Comparison of ENCODE assay signal across 13 cellular contexts in the genomic region with DNA sequence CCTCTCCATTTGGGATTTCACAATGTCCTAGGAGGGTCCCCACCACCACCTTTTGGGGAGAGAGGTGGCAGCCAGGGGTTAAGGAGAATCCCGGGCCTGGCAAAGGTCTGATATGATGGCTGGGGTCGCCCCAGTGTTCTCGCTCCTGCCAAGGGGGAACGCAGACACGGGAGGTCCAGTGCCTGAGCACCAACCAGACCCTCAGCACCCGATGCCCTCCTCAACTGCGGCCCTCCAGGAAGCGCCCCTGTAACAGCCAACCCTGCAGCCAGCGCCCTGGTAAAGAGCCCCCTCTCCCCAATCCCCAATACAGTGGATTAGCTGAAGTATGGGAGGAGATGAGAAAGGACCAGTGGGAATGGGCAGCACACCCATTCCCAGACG. TPM values are rescaled to one million over a fixed set of nuclear protein-coding genes. Genes with fewer than 3 reads are reported as not detected.
DNase-seq lines count a peak whose midpoint lies in the region; ATAC-seq and TF ChIP-seq lines count a peak whose summit lies in the region.
"Had no signal": no experiment of that assay in that cellular context is flagged by ENCODE, and none has a peak within 500 bp of the region (broad histone marks: within the 10 kb centered on the region; RNA-seq: fewer than 3 reads in every experiment).

No MANE protein-coding gene starts in this region.

- no peak overlapping the region for H3K4ac ChIP-seq in IMR-90 (ENCODE audit: low read depth, low read length)

- peaks cover 21% of the 10 kb centered on the region for H4K20me1 ChIP-seq in IMR-90 (ENCODE audit: insufficient read depth, low read length)
- peaks cover 6% of the 10 kb centered on the region; the same call in 1 of the 2 replicates for H4K20me1 ChIP-seq in SK-N-SH (ENCODE audit: insufficient read depth)

- H3K9ac ChIP-seq in IMR-90 (ENCODE audit: low read depth, low read length) (no peak overlapping the region), SK-N-SH (no peak overlapping the region)

- H4K8ac ChIP-seq in IMR-90 (ENCODE audit: low read depth in 2 of 2, low read length in 2 of 2) = no peak overlapping the region

- H3K27me3 ChIP-seq in IMR-90 (ENCODE audit: control insufficient read depth, insufficient read depth, low read length) (no peaks in the 10 kb centered on the region), left lung (no peaks in the 10 kb centered on the region), SJCRH30 (no peaks in the 10 kb centered on the region), SK-N-SH (ENCODE audit: insufficient read depth) (no peaks in the 10 kb centered on the region)

- CTCF ChIA-PET in IMR-90 (lab: Yijun Ruan, JAX) (interaction anchor here (0.7 to 2.1 kb wide), 3 partner anchors 61 to 133 kb away, joined by 4 to 7 read pairs (median 5); a partner anchor contains a TSS), SK-N-SH (lab: Yijun Ruan, JAX) (interaction anchor here (0.7 to 6.2 kb wide), 24 partner anchors 10 to 447 kb away, joined by 3 to 142 read pairs (median 5); a partner anchor contains a TSS)

- H4K91ac ChIP-seq in IMR-90 (ENCODE audit: insufficient read depth, low read depth, low read length) = no peak overlapping the region

- peaks cover 55% of the 10 kb centered on the region for H3K79me2 ChIP-seq in SK-N-SH (ENCODE audit: insufficient read depth)

- H3K56ac ChIP-seq in IMR-90 (ENCODE audit: extremely low read depth, insufficient read depth, low read length) = no peak overlapping the region

- H3K27ac Mint-ChIP-seq in activated T-helper 17 cell treated with anti-CD3 and anti-CD28 coated beads, Interleukin-2, amount 50 U/mL, for 72 hours = peak overlapping the region; percentile 95

- H2AFZ ChIP-seq in IMR-90 (replicated peaks; ENCODE audit: low read length, poor library complexity) (peak overlapping the region; percentile 16), SK-N-SH (ENCODE audit: low read depth) (no peak overlapping the region)

- intact Hi-C loops in IMR-90 (cut with micrococcal nuclease) (loop anchor here (5.0 to 10.0 kb wide), 6 partner anchors 72 to 445 kb away; a partner anchor contains a TSS), left lung (cut with DNase I) (loop anchor here in 1 of 2 donors (5.0 kb wide), 1 partner anchor 63 kb away; no protein-coding TSS in a partner anchor)

- H3K4me2 ChIP-seq in IMR-90 (ENCODE audit: low read depth, low read length) (no peak overlapping the region), SK-N-SH (no peak overlapping the region)

- H3K9me3 ChIP-seq in IMR-90 (ENCODE audit: control insufficient read depth, insufficient read depth, low read length) (no peaks in the 10 kb centered on the region), left lung (no peaks in the 10 kb centered on the region), SJCRH30 (replicated peaks) (no peaks in the 10 kb centered on the region), SK-N-SH (no peaks in the 10 kb centered on the region)

- H3K9me2 ChIP-seq in SK-N-SH = no peaks in the 10 kb centered on the region

- H4K5ac ChIP-seq in IMR-90 (ENCODE audit: low read depth, low read length) = no peak overlapping the region

- no peak overlapping the region for H2BK15ac ChIP-seq in IMR-90 (ENCODE audit: low read depth, low read length)

- DNase-seq in IMR-90 (no peak), left lung (no peak), HCEC 1CT (no peak), SJCRH30 (no peak), SK-N-SH (no peak)
- DNase-seq: NCI-H2081 treated with DMSO at 0.1 percent for 48 hours had no signal

- H3K23ac ChIP-seq in IMR-90 (ENCODE audit: low read depth, low read length) = no peak overlapping the region

- peaks cover 37% of the 10 kb centered on the region for H3K4me1 Mint-ChIP-seq in activated T-helper 17 cell treated with anti-CD3 and anti-CD28 coated beads, Interleukin-2, amount 50 U/mL, for 72 hours

- POLR2A ChIA-PET in IMR-90 (lab: Charles Lee; ENCODE audit: unreplicated experiment) = no interaction called here
- POLR2A ChIA-PET in SK-N-SH (lab: Yijun Ruan, JAX) = no interaction called here

- H2BK120ac ChIP-seq in IMR-90 (ENCODE audit: low read depth, low read length) = no peak overlapping the region

- H3K18ac ChIP-seq in IMR-90 (ENCODE audit: low read depth, low read length) = no peak overlapping the region

- no peak overlapping the region for H2BK20ac ChIP-seq in IMR-90 (ENCODE audit: low read depth, low read length)

- peaks cover 31% of the 10 kb centered on the region for H3F3A ChIP-seq in SK-N-SH (replicated peaks; ENCODE audit: insufficient read depth)

- WGBS in IMR-90 (ENCODE audit: extremely low coverage in 2 of 2, insufficient read length in 1 of 2), 2 experiments = 86% methylated on average over 2 of the region's 10 CpGs; no CpG with 5 or more reads in 1 of the 2 experiments
- WGBS in SK-N-SH (ENCODE audit: low lambda C conversion rate) = 89% methylated on average over 3 of the region's 10 CpGs

- no peak overlapping the region for H3K4me3 ChIP-seq in IMR-90 (ENCODE audit: insufficient read depth, low read depth, low read length)
- peak overlapping the region in 1 of 2 donors; percentile 50 for H3K4me3 ChIP-seq in left lung
- no peak overlapping the region for H3K4me3 ChIP-seq in skin epidermis
- no peak overlapping the region for H3K4me3 ChIP-seq in SJCRH30
- H3K4me3 ChIP-seq in SK-N-SH (ENCODE audit: low read depth in 2 of 2, low read length in 1 of 2) = no peak overlapping the region

- no peak overlapping the region for H3K14ac ChIP-seq in IMR-90 (replicated peaks; ENCODE audit: low read depth, low read length)

- H3K27me3 Mint-ChIP-seq in activated T-helper 17 cell treated with anti-CD3 and anti-CD28 coated beads, Interleukin-2, amount 50 U/mL, for 72 hours = no peaks in the 10 kb centered on the region
- H3K27me3 Mint-ChIP-seq: activated CD4-positive, alpha-beta memory T cell treated with anti-CD3 and anti-CD28 coated beads for 36 hours; activated naive CD4-positive, alpha-beta T cell treated with anti-CD3 and anti-CD28 coated beads, Interleukin-2, amount 50 U/mL, for 24 hours had no signal

- peaks cover 13 to 77% of the 10 kb centered on the region in 2 experiments for H3K79me1 ChIP-seq in IMR-90 (ENCODE audit: low read depth in 1 of 2, low read length in 2 of 2)

- TF ChIP-seq EP300 in SK-N-SH (IDR thresholded peaks at IDR 0.05; ENCODE audit: borderline replicate concordance in 1 of 2, low read depth in 1 of 2, low read length in 1 of 2) = no peak

- H3K4me1 ChIP-seq in IMR-90 (ENCODE audit: control insufficient read depth, insufficient read depth, low read length) (peaks cover 26% of the 10 kb centered on the region), left lung (peaks cover 40 to 64% of the 10 kb centered on the region in 2 donors), SJCRH30 (peaks cover 15% of the 10 kb centered on the region), SK-N-SH (ENCODE audit: control insufficient read depth in 1 of 2, insufficient read depth in 2 of 2, low read depth in 1 of 2, low read length in 1 of 2) (peaks cover 31 to 39% of the 10 kb centered on the region in 2 experiments)

- dilution Hi-C loops in IMR-90 (cut with HindIII; ENCODE audit: low sequenced_read_pairs, unreplicated experiment) = no loop called here

- TF ChIP-seq POLR2A in IMR-90 (IDR thresholded peaks at IDR 0.05; ENCODE audit: low read depth, low read length) = no peak; the same call in 1 of the 2 replicates

- peak overlapping the region; percentile 98 for H3K4me3 Mint-ChIP-seq in activated T-helper 17 cell treated with anti-CD3 and anti-CD28 coated beads, Interleukin-2, amount 50 U/mL, for 72 hours

- H2AK9ac ChIP-seq in IMR-90 (replicated peaks; ENCODE audit: low read depth, low read length, poor library complexity) = peak overlapping the region; percentile 11

- TF ChIP-seq RAD21 in IMR-90 (IDR thresholded peaks at IDR 0.05; ENCODE audit: low read length) = no peak
- TF ChIP-seq RAD21 in SK-N-SH (IDR thresholded peaks at IDR 0.05; ENCODE audit: low read length) = no peak

- H3K27ac ChIP-seq in IMR-90 (ENCODE audit: insufficient read depth, low read length) (no peak overlapping the region), left lung (peak overlapping the region; percentile 100), skin epidermis (peak overlapping the region in 16 of 21 experiments; percentile 7 to 100 (median 100)), SJCRH30 (no peak overlapping the region), SK-N-SH (ENCODE audit: low read depth in 2 of 2, low read length in 1 of 2) (no peak overlapping the region)

- no peak overlapping the region for H2BK5ac ChIP-seq in IMR-90 (ENCODE audit: low read depth, low read length, poor library complexity, severe bottlenecking)

- H3K9me3 Mint-ChIP-seq in activated T-helper 17 cell treated with anti-CD3 and anti-CD28 coated beads, Interleukin-2, amount 50 U/mL, for 72 hours = no peaks in the 10 kb centered on the region
- H3K9me3 Mint-ChIP-seq: activated CD4-positive, alpha-beta memory T cell treated with anti-CD3 and anti-CD28 coated beads for 36 hours; activated naive CD4-positive, alpha-beta T cell treated with anti-CD3 and anti-CD28 coated beads, Interleukin-2, amount 50 U/mL, for 24 hours had no signal

- H2AK5ac ChIP-seq in IMR-90 (ENCODE audit: low read depth, low read length) = no peak overlapping the region

- TF ChIP-seq CTCF in IMR-90 (conservative IDR thresholded peaks at IDR 0.05; ENCODE audit: low read depth, low read length) (no peak), left lung (IDR thresholded peaks at IDR 0.05) (no peak), SK-N-SH (IDR thresholded peaks at IDR 0.05) (no peak)

- H3K36me3 ChIP-seq in IMR-90 (ENCODE audit: control insufficient read depth, insufficient read depth, low read length) (peaks cover 5% of the 10 kb centered on the region), left lung (peaks cover 0 to 49% of the 10 kb centered on the region in 2 donors), SJCRH30 (no peaks in the 10 kb centered on the region), SK-N-SH (replicated peaks in 1 of 2; ENCODE audit: control insufficient read depth in 1 of 2, insufficient read depth in 2 of 2, low read length in 1 of 2) (no peaks in the 10 kb centered on the region)

- ATAC-seq in IMR-90 (ENCODE audit: low read depth) (no peak), left lung (no peak), GM19351 (IDR thresholded peaks at IDR 0.05; ENCODE audit: unreplicated experiment) (no peak)
- no peak for ATAC-seq in activated T-helper 17 cell treated with anti-CD3 and anti-CD28 coated beads, Interleukin-2, amount 50 U/mL, for 72 hours (replicated peaks)

- peaks cover 24% of the 10 kb centered on the region for H3K9me1 ChIP-seq in IMR-90 (ENCODE audit: insufficient read depth, low read length)

- BruUV-seq in IMR-90 (replicated peaks; lab: Mats Ljungman, UMichigan) = no TSS peak

- in situ Hi-C loops in IMR-90 (cut with MboI; ENCODE audit: low sequenced_read_pairs) = loop anchor here (10.0 kb wide), 2 partner anchors 245 to 295 kb away; a partner anchor contains a TSS

- peaks cover 37% of the 10 kb centered on the region for H3K36me3 Mint-ChIP-seq in activated T-helper 17 cell treated with anti-CD3 and anti-CD28 coated beads, Interleukin-2, amount 50 U/mL, for 72 hours (ENCODE audit: low read depth)
- H3K36me3 Mint-ChIP-seq: activated CD4-positive, alpha-beta memory T cell treated with anti-CD3 and anti-CD28 coated beads for 36 hours; activated naive CD4-positive, alpha-beta T cell treated with anti-CD3 and anti-CD28 coated beads, Interleukin-2, amount 50 U/mL, for 24 hours had no signal

RNA-seq across cellular contexts. Expression of a gene that starts 10.4 kb away (rescaled TPM):
- total RNA-seq in IMR-90 (2012; rRNA removed) (0.54 and 0.56 TPM in 2 replicates), left lung (10 to 100 TPM; 52.9 to 76.0 TPM)
- polyA plus RNA-seq in IMR-90 (2012; rRNA removed) (11.3 and 12.2 TPM in 2 replicates), SK-N-SH (2012; rRNA removed) (2.4 and 3.4 TPM in 2 replicates)
- polyA plus RNA-seq in IMR-90 (2012; cell fraction: cytosol; rRNA removed) = 7.9 and 11.9 TPM in 2 replicates
- 44.4 and 63.5 TPM in 2 replicates for polyA plus RNA-seq in IMR-90 (2012; cell fraction: nucleus; rRNA removed; ENCODE audit: low replicate concordance)
- total RNA-seq in activated T-helper 17 cell treated with anti-CD3 and anti-CD28 coated beads, Interleukin-2, amount 50 U/mL, for 72 hours = under 1 TPM; 0.29 to 0.37 TPM
- total RNA-seq in SJCRH30 (2014; rRNA removed; shearing (Covaris generic)) = not detected in 2 replicates
- polyA plus RNA-seq in SK-N-SH (2012; cell fraction: cytosol; rRNA removed) = 1.9 and 3.0 TPM in 2 replicates
- polyA plus RNA-seq in SK-N-SH (2012; cell fraction: nucleus; rRNA removed) = 11.2 and 16.1 TPM in 2 replicates

RNA-seq across cellular contexts. Expression of a gene that starts 19.8 kb away (rescaled TPM):
- total RNA-seq in IMR-90 (2012; rRNA removed) (142 and 212 TPM in 2 replicates), left lung (100 to 1,000 TPM; 266 to 280 TPM)
- polyA plus RNA-seq in IMR-90 (2012; rRNA removed) (79.5 and 88.4 TPM in 2 replicates), SK-N-SH (2012; rRNA removed) (110 and 131 TPM in 2 replicates)
- polyA plus RNA-seq in IMR-90 (2012; cell fraction: cytosol; rRNA removed) = 32.7 and 42.7 TPM in 2 replicates
- polyA plus RNA-seq in IMR-90 (2012; cell fraction: nucleus; rRNA removed; ENCODE audit: low replicate concordance) = 327 and 737 TPM in 2 replicates
- total RNA-seq in activated T-helper 17 cell treated with anti-CD3 and anti-CD28 coated beads, Interleukin-2, amount 50 U/mL, for 72 hours = 100 to 1,000 TPM; 235 to 351 TPM
- 99.4 and 104 TPM in 2 replicates for total RNA-seq in SJCRH30 (2014; rRNA removed; shearing (Covaris generic))
- 70.8 and 82.9 TPM in 2 replicates for polyA plus RNA-seq in SK-N-SH (2012; cell fraction: cytosol; rRNA removed)
- 354 and 429 TPM in 2 replicates for polyA plus RNA-seq in SK-N-SH (2012; cell fraction: nucleus; rRNA removed)

RNA-seq across cellular contexts. Expression of a gene that starts 44.1 kb away (rescaled TPM):
- total RNA-seq in IMR-90 (2012; rRNA removed) = not detected in 2 replicates
- 0.26 TPM in 1 of 2 replicates, not detected in the other for polyA plus RNA-seq in IMR-90 (2012; rRNA removed)
- 0.12 TPM in 1 of 2 replicates, not detected in the other for polyA plus RNA-seq in IMR-90 (2012; cell fraction: cytosol; rRNA removed)
- not detected in 2 replicates for polyA plus RNA-seq in IMR-90 (2012; cell fraction: nucleus; rRNA removed; ENCODE audit: low replicate concordance)
- total RNA-seq in activated T-helper 17 cell treated with anti-CD3 and anti-CD28 coated beads, Interleukin-2, amount 50 U/mL, for 72 hours = 1 to 10 TPM in 1 of 2 donors, not detected in 1; 1.2 TPM
- not detected for total RNA-seq in left lung
- total RNA-seq in SJCRH30 (2014; rRNA removed; shearing (Covaris generic)) = 0.28 TPM in 1 of 2 replicates, not detected in the other
- 0.50 and 0.72 TPM in 2 replicates for polyA plus RNA-seq in SK-N-SH (2012; rRNA removed)
- 0.13 and 0.37 TPM in 2 replicates for polyA plus RNA-seq in SK-N-SH (2012; cell fraction: cytosol; rRNA removed)
- 0.68 and 0.89 TPM in 2 replicates for polyA plus RNA-seq in SK-N-SH (2012; cell fraction: nucleus; rRNA removed)
- total RNA-seq: activated CD4-positive, alpha-beta memory T cell treated with anti-CD3 and anti-CD28 coated beads for 36 hours; lung microvascular endothelial cell; T-helper 2 cell treated with Interferon-gamma antibody and Interleukin-4, amounts not matched to agents 100 ng/mL and 5 ng/mL, for 36 hours had no signal

RNA-seq across cellular contexts. Expression of a gene that starts 51.7 kb away (rescaled TPM):
- total RNA-seq in IMR-90 (2012; rRNA removed) = 17.2 and 20.1 TPM in 2 replicates
- polyA plus RNA-seq in IMR-90 (2012; rRNA removed) = 230 and 264 TPM in 2 replicates
- polyA plus RNA-seq in IMR-90 (2012; cell fraction: cytosol; rRNA removed) = 156 and 270 TPM in 2 replicates
- polyA plus RNA-seq in IMR-90 (2012; cell fraction: nucleus; rRNA removed; ENCODE audit: low replicate concordance) = 174 and 251 TPM in 2 replicates
- 1 to 10 TPM; 1.1 to 2.0 TPM for total RNA-seq in activated T-helper 17 cell treated with anti-CD3 and anti-CD28 coated beads, Interleukin-2, amount 50 U/mL, for 72 hours
- 10 to 100 TPM; 21.3 to 65.2 TPM for total RNA-seq in left lung
- 5.0 TPM in 2 replicates for total RNA-seq in SJCRH30 (2014; rRNA removed; shearing (Covaris generic))
- polyA plus RNA-seq in SK-N-SH (2012; rRNA removed) = 20.2 and 32.3 TPM in 2 replicates
- 9.6 and 16.2 TPM in 2 replicates for polyA plus RNA-seq in SK-N-SH (2012; cell fraction: cytosol; rRNA removed)
- 35.6 and 37.4 TPM in 2 replicates for polyA plus RNA-seq in SK-N-SH (2012; cell fraction: nucleus; rRNA removed)

Comparison
In these comparisons a context has a peak if more than half of its experiments do, and no peak if none do; other contexts are left out.
1. H3K27ac ChIP-seq: peak in left lung (2 of 2) and skin epidermis (16 of 21); none in IMR-90 (single experiment), SJCRH30 (single experiment) and SK-N-SH (0 of 2).
2. RNA of a gene that starts 10.4 kb away (total RNA-seq): 52.9 to 76.0 TPM in left lung; 0.54 to 0.56 TPM in IMR-90, 0.29 to 0.37 TPM in activated T-helper 17 cell treated with anti-CD3 and anti-CD28 coated beads, Interleukin-2, amount 50 U/mL, for 72 hours and not detected in SJCRH30; every median in the first group is over 10 times any median in the second.